ENCODE assay signal across 8 cellular contexts in genomic region chr10:86970887-86971145, GRCh38. TPM values are rescaled to one million over a fixed set of nuclear protein-coding genes. Genes with fewer than 3 reads are reported as not detected.
DNase-seq lines count a peak whose midpoint lies in the region; ATAC-seq and TF ChIP-seq lines count a peak whose summit lies in the region.

No MANE protein-coding gene starts in this region.

- CTCF ChIA-PET in CD4-positive, alpha-beta memory T cell (lab: Charles Lee; ENCODE audit: partially characterized antibody): interaction anchor here (0.8 to 6.8 kb wide), 4 partner anchors 10 to 125 kb away, joined by 3 to 97 read pairs (median 3); partner anchors contain the start of gene SHLD2
- CTCF ChIA-PET in PC-9 (lab: Charles Lee): no interaction called here

- peaks cover 0 to 1% of the 10 kb centered on the region in 2 donors for H3K27me3 Mint-ChIP-seq in CD4-positive, alpha-beta memory T cell
- H3K27me3 Mint-ChIP-seq in neural progenitor cell (ENCODE audit: insufficient read depth, low read depth): peaks cover 17% of the 10 kb centered on the region

- no peaks in the 10 kb centered on the region for H3K9me3 ChIP-seq in CD4-positive, alpha-beta memory T cell (ENCODE audit: control insufficient read depth in 1 of 2, low read length in 2 of 2)
- H3K9me3 ChIP-seq in PC-9 (ENCODE audit: insufficient read depth, low read depth) (no peaks in the 10 kb centered on the region), esophagus (ENCODE audit: control insufficient read depth in 2 of 2, insufficient read depth in 1 of 2, low read depth in 1 of 2, low read length in 1 of 2) (no peaks in the 10 kb centered on the region), neural progenitor cell (ENCODE audit: low read depth) (no peaks in the 10 kb centered on the region)

- peaks cover 50% of the 10 kb centered on the region for H3K4me1 ChIP-seq in CD4-positive, alpha-beta memory T cell (ENCODE audit: insufficient read depth, low read length)
- H3K4me1 ChIP-seq in PC-9 (replicated peaks; ENCODE audit: insufficient read depth): peaks cover 65% of the 10 kb centered on the region
- peaks cover 11 to 32% of the 10 kb centered on the region in 2 donors for H3K4me1 ChIP-seq in esophagus (ENCODE audit: control insufficient read depth in 2 of 2, insufficient read depth in 2 of 2, low read length in 1 of 2)
- H3K4me1 ChIP-seq in neural progenitor cell: peaks cover 34% of the 10 kb centered on the region

- H3F3A ChIP-seq in PC-9 (ENCODE audit: insufficient read depth, low read depth) (peaks cover 48% of the 10 kb centered on the region), neural progenitor cell (ENCODE audit: low read depth) (peaks cover 32% of the 10 kb centered on the region)

- BruUV-seq in PC-9 (replicated peaks; lab: Mats Ljungman, UMichigan): no TSS peak

- TF ChIP-seq CTCF in PC-9 (conservative IDR thresholded peaks at IDR 0.05) (no peak), neural progenitor cell (IDR thresholded peaks at IDR 0.05) (no peak)

- no peaks in the 10 kb centered on the region for H3K9me3 Mint-ChIP-seq in CD4-positive, alpha-beta memory T cell
- no peaks in the 10 kb centered on the region for H3K9me3 Mint-ChIP-seq in neural progenitor cell

- no peak for DNase-seq in CD4-positive, alpha-beta memory T cell
- DNase-seq in PC-9 (no peak), neural progenitor cell (ENCODE audit: low spot score) (peak; percentile 79), COLO668 (lab: John Stamatoyannopoulos, UW; ENCODE audit: unreplicated experiment) (no peak)

- no peaks in the 10 kb centered on the region for H3K36me3 ChIP-seq in CD4-positive, alpha-beta memory T cell (ENCODE audit: insufficient read depth, low read length)
- H3K36me3 ChIP-seq in PC-9 (ENCODE audit: low read depth) (no peaks in the 10 kb centered on the region), esophagus (ENCODE audit: control insufficient read depth in 2 of 2, insufficient read depth in 2 of 2, low read length in 1 of 2) (no peaks in the 10 kb centered on the region), neural progenitor cell (no peaks in the 10 kb centered on the region)

- H3K9ac ChIP-seq in neural progenitor cell: peak overlapping the region; percentile 5

- peaks cover 27% of the 10 kb centered on the region for H3K79me2 ChIP-seq in PC-9 (ENCODE audit: low read depth)
- H3K79me2 ChIP-seq in neural progenitor cell (ENCODE audit: low read depth): no peaks in the 10 kb centered on the region

- peak overlapping the region; percentile 52 to 68 for H3K4me3 ChIP-seq in CD4-positive, alpha-beta memory T cell (ENCODE audit: low read length in 2 of 2)
- H3K4me3 ChIP-seq in PC-9 (peak overlapping the region; percentile 81), esophagus (ENCODE audit: low read depth in 1 of 2, low read length in 2 of 2) (peak overlapping the region; percentile 53 to 60), neural progenitor cell (peak overlapping the region; percentile 50)

- H2AFZ ChIP-seq in PC-9 (peak overlapping the region; percentile 67; the same call in 1 of the 2 replicates), neural progenitor cell (replicated peaks) (peak overlapping the region; percentile 94)

- 1% methylated on average over 14 of the region's 14 CpGs for WGBS in esophagus, 2 donors

- H3K27me3 ChIP-seq in CD4-positive, alpha-beta memory T cell (ENCODE audit: insufficient read depth, low read length): no peaks in the 10 kb centered on the region
- H3K27me3 ChIP-seq in PC-9 (ENCODE audit: insufficient read depth, low read depth) (no peaks in the 10 kb centered on the region), esophagus (ENCODE audit: control insufficient read depth in 1 of 2, insufficient read depth in 2 of 2, low read length in 2 of 2) (no peaks in the 10 kb centered on the region), neural progenitor cell (peaks cover 30% of the 10 kb centered on the region)

- H4K20me1 ChIP-seq in PC-9 (ENCODE audit: insufficient read depth) (no peaks in the 10 kb centered on the region), neural progenitor cell (ENCODE audit: low read depth) (no peaks in the 10 kb centered on the region)

- no peak for ATAC-seq in GM18498 (IDR thresholded peaks at IDR 0.05; ENCODE audit: unreplicated experiment)
- no peak for ATAC-seq in GM19395 (IDR thresholded peaks at IDR 0.05; ENCODE audit: unreplicated experiment)
- no peak for ATAC-seq in HG02759 (IDR thresholded peaks at IDR 0.05; ENCODE audit: unreplicated experiment)

- H3K27ac Mint-ChIP-seq in CD4-positive, alpha-beta memory T cell: peak overlapping the region; percentile 90 to 96 (median 92)
- peak overlapping the region; percentile 69 for H3K27ac Mint-ChIP-seq in neural progenitor cell

- peaks cover 24 to 57% (median 36%) of the 10 kb centered on the region in 4 donors for H3K4me1 Mint-ChIP-seq in CD4-positive, alpha-beta memory T cell
- H3K4me1 Mint-ChIP-seq in neural progenitor cell: peaks cover 34% of the 10 kb centered on the region

- peaks cover 0 to 4% of the 10 kb centered on the region in 2 donors for H3K36me3 Mint-ChIP-seq in CD4-positive, alpha-beta memory T cell
- no peaks in the 10 kb centered on the region for H3K36me3 Mint-ChIP-seq in neural progenitor cell

- H3K4me2 ChIP-seq in PC-9 (peak overlapping the region; percentile 95), neural progenitor cell (peak overlapping the region; percentile 79)

- intact Hi-C loops in CD4-positive, alpha-beta memory T cell (cut with micrococcal nuclease): loop anchor here (1.0 kb wide), 3 partner anchors 32 to 215 kb away; partner anchors contain the start of genes BMPR1A and GLUD1
- intact Hi-C loops in PC-9 (cut with micrococcal nuclease; ENCODE audit: unreplicated experiment): loop anchor here (2.0 to 5.0 kb wide), 2 partner anchors 51 to 124 kb away; partner anchors contain the start of genes FAM25A, GLUD1 and SHLD2

- H3K27ac ChIP-seq in CD4-positive, alpha-beta memory T cell (ENCODE audit: low read depth, low read length): peak overlapping the region; percentile 76
- peak overlapping the region; percentile 91 for H3K27ac ChIP-seq in PC-9
- H3K27ac ChIP-seq in esophagus (ENCODE audit: low read depth in 2 of 2, low read length in 1 of 2): peak overlapping the region; percentile 98
- no peak overlapping the region for H3K27ac ChIP-seq in neural progenitor cell

- H3K4me3 Mint-ChIP-seq in CD4-positive, alpha-beta memory T cell: peak overlapping the region; percentile 64 to 88 (median 83)
- H3K4me3 Mint-ChIP-seq in neural progenitor cell: peak overlapping the region; percentile 82

- POLR2A ChIA-PET in CD4-positive, alpha-beta memory T cell (lab: Charles Lee; ENCODE audit: partially characterized antibody): interaction anchor here (0.7 to 3.1 kb wide), 12 partner anchors 11 to 892 kb away, joined by 3 to 26 read pairs (median 6); partner anchors contain the start of genes BMPR1A, GLUD1 and SHLD2
- POLR2A ChIA-PET in PC-9 (lab: Charles Lee; ENCODE audit: unreplicated experiment): no interaction called here

- H3K9me2 ChIP-seq in PC-9 (ENCODE audit: insufficient read depth): no peaks in the 10 kb centered on the region

RNA-seq across cellular contexts. Expression of gene ADIRF, which starts 2.5 kb away (rescaled TPM):
- not detected for total RNA-seq in CD4-positive, alpha-beta memory T cell
- under 1 TPM; 0.34 to 0.87 TPM for polyA plus RNA-seq in CD4-positive, alpha-beta memory T cell
- total RNA-seq in PC-9 (2021) (51.0 and 72.8 TPM in 2 replicates), neural progenitor cell (ENCODE audit: low replicate concordance) (not detected in 2 replicates)
- polyA plus RNA-seq in esophagus: 100 to 1,000 TPM; 104 to 437 TPM

RNA-seq across cellular contexts. Expression of gene SNCG, which starts 12.4 kb away (rescaled TPM):
- total RNA-seq in CD4-positive, alpha-beta memory T cell: not detected
- not detected for polyA plus RNA-seq in CD4-positive, alpha-beta memory T cell
- 99.4 and 144 TPM in 2 replicates for total RNA-seq in PC-9 (2021)
- 10 to 100 TPM; 19.1 to 74.0 TPM for polyA plus RNA-seq in esophagus
- not detected in 2 replicates for total RNA-seq in neural progenitor cell (ENCODE audit: low replicate concordance)

RNA-seq across cellular contexts. Expression of gene MMRN2, which starts 13.4 kb away (rescaled TPM):
- under 1 TPM in 1 of 2 experiments, not detected in 1; 0.20 TPM for total RNA-seq in CD4-positive, alpha-beta memory T cell
- under 1 TPM in 1 of 2 donors, not detected in 1; 0.15 TPM for polyA plus RNA-seq in CD4-positive, alpha-beta memory T cell
- 12.1 and 13.4 TPM in 2 replicates for total RNA-seq in PC-9 (2021)
- 1 to 10 TPM; 4.1 to 6.4 TPM for polyA plus RNA-seq in esophagus
- 0.28 and 1.4 TPM in 2 replicates for total RNA-seq in neural progenitor cell (ENCODE audit: low replicate concordance)

RNA-seq across cellular contexts. Expression of gene FAM25A, which starts 49.3 kb away (rescaled TPM):
- not detected for total RNA-seq in CD4-positive, alpha-beta memory T cell
- not detected for polyA plus RNA-seq in CD4-positive, alpha-beta memory T cell
- total RNA-seq in PC-9 (2021) (8.2 and 11.4 TPM in 2 replicates), neural progenitor cell (ENCODE audit: low replicate concordance) (not detected in 2 replicates)
- 1,000 to 10,000 TPM in 1 of 2 donors, 100 to 1,000 TPM in 1; 503 to 2,365 TPM for polyA plus RNA-seq in esophagus

Comparison
In these comparisons a context has a peak if more than half of its experiments do, and no peak if none do; other contexts are left out.
1. RNA of gene ADIRF, which starts 2.5 kb away (total RNA-seq): 51.0 to 72.8 TPM in PC-9; not detected in CD4-positive, alpha-beta memory T cell and not detected in neural progenitor cell; every median in the first group is over 10 times any median in the second.
2. RNA of gene SNCG, which starts 12.4 kb away (total RNA-seq): 99.4 to 144 TPM in PC-9; not detected in CD4-positive, alpha-beta memory T cell and not detected in neural progenitor cell; every median in the first group is over 10 times any median in the second.
3. Peak in every context shown above with its lines, with median percentiles within 50 percentile points of each other: H3K4me3 ChIP-seq.